In genomic region chr3:14617508-14618023, GRCh38 we compare ENCODE assay signal across 2 cellular contexts.
TF ChIP-seq lines count a peak whose summit lies in the region.

No MANE protein-coding gene starts in this region.

TF ChIP-seq in HepG2, 621 proteins besides CTCF, POLR2A, EP300 and RAD21:
- TF ChIP-seq NR2F1 (CRISPR knock-in tag; IDR thresholded peaks at IDR 0.05) (peak in 1 of 2 experiments; percentile 53; a peak in 1 of 4 replicates), TEAD3 (CRISPR knock-in tag; optimal IDR thresholded peaks at IDR 0.05; ENCODE audit: borderline replicate concordance) (peak; percentile 65), FOSL2 (CRISPR knock-in tag; IDR thresholded peaks at IDR 0.05) (peak; percentile 75), GMEB1 (CRISPR knock-in tag; IDR thresholded peaks at IDR 0.05; ENCODE audit: borderline replicate concordance) (no peak), NR2F6 (IDR thresholded peaks at IDR 0.05) (peak; percentile 29; the same call in 1 of the 2 replicates), NR2F6 (CRISPR knock-in tag; IDR thresholded peaks at IDR 0.05) (peak; percentile 20; the same call in 1 of the 2 replicates)

TF ChIP-seq in K562, 482 proteins besides CTCF, POLR2A, EP300 and RAD21:
- TF ChIP-seq ESRRA (IDR thresholded peaks at IDR 0.05; ENCODE audit: borderline replicate concordance, low read depth) (0 out of 2 replicates have a peak, but pooled peaks have one; percentile 41), CREB3L1 (IDR thresholded peaks at IDR 0.05; ENCODE audit: borderline replicate concordance, low read depth) (no peak)
